Comparison of ENCODE assay signal across 1 cellular context in the genomic region with DNA sequence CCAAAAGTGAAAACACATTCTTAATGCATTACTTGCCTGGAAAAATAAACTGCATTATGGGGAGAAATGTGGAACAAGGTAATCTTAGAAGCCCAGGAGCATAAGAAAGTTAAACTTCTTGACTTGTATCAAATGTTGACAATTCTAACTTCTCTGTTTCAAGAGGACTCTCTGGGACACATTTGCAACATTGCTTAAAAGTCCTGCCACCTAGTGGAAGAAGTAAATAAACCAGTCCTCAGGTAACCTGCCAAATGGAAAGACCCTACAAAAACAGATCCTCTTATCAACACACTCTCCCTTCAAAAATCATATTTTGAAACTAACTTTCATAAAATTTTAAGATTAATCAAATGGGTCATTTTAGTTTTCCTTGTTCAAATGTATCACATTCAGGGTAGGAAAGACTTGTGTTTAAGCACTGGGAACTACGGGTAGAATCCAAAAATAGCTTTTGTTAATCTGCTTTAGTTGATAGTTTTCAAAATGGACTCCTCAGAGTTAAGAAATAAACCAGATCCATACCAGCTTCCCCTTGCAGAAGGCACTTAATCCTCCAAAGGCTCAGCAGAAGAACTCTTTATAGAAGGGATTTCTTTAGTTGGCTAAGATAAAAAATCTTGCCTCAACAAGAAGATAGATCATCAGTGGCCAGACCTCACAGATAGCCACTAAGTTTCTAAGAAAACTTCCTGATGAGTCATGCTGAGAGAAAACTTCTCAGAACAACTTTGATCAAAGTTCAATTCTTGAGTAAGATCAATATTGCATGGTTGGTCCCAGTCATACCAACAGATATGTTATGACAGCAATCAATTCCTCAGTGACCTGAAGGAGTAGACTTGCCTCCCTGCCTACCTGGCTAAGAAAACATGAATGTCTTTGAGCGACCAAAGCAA.
TF ChIP-seq lines count a peak whose summit lies in the region.

No MANE protein-coding gene starts in this region.

TF ChIP-seq in K562, 482 proteins besides CTCF, POLR2A, EP300 and RAD21 (continued from another document):
- TF ChIP-seq USF2 (CRISPR knock-in tag; IDR thresholded peaks at IDR 0.05) (no peak), RREB1 (CRISPR knock-in tag; IDR thresholded peaks at IDR 0.05) (no peak), ZNF583 (CRISPR knock-in tag; IDR thresholded peaks at IDR 0.05) (no peak), EP400 (IDR thresholded peaks at IDR 0.05) (no peak), CREB3L1 (IDR thresholded peaks at IDR 0.05; ENCODE audit: borderline replicate concordance, low read depth) (no peak), ZNF445 (CRISPR knock-in tag; IDR thresholded peaks at IDR 0.05; ENCODE audit: low read depth) (no peak), MTF1 (CRISPR knock-in tag; IDR thresholded peaks at IDR 0.05; ENCODE audit: borderline replicate concordance) (no peak), ZNF277 (CRISPR knock-in tag; IDR thresholded peaks at IDR 0.05; ENCODE audit: borderline replicate concordance) (no peak), ZNF197 (CRISPR knock-in tag; IDR thresholded peaks at IDR 0.05; ENCODE audit: low read depth) (no peak), SREBF2 (CRISPR knock-in tag; IDR thresholded peaks at IDR 0.05) (no peak), ZNF146 (CRISPR knock-in tag; IDR thresholded peaks at IDR 0.05; ENCODE audit: unreplicated experiment) (no peak), NCOR1 (IDR thresholded peaks at IDR 0.05) (no peak)
